Comparison of ENCODE assay signal across 8 cellular contexts in genomic region chr1:44213222-44214112, GRCh38. TPM values are rescaled to one million over a fixed set of nuclear protein-coding genes. Genes with fewer than 3 reads are reported as not detected.
A peak's percentile ranks its signal among the peaks of the same experiment; 100 is the strongest.
DNase-seq lines count a peak whose midpoint lies in the region; ATAC-seq and TF ChIP-seq lines count a peak whose summit lies in the region.

Gene DMAP1, plus strand, starts transcription at chr1:44213471. Its CDS starts 283 bp downstream, at chr1:44213754.

- peaks cover 15% of the 10 kb centered on the region for H3K36me3 Mint-ChIP-seq in effector memory CD8-positive, alpha-beta T cell (ENCODE audit: insufficient read depth)
- H3K36me3 Mint-ChIP-seq in memory B cell = peaks cover 12% of the 10 kb centered on the region

- H3K4me1 Mint-ChIP-seq in effector memory CD8-positive, alpha-beta T cell (ENCODE audit: low read depth in 2 of 2) = peaks cover 35 to 47% of the 10 kb centered on the region in 2 donors
- peaks cover 25% of the 10 kb centered on the region for H3K4me1 Mint-ChIP-seq in memory B cell

- ATAC-seq in GM19438 (IDR thresholded peaks at IDR 0.05; ENCODE audit: low read depth, unreplicated experiment) = peak; percentile 83
- ATAC-seq in effector memory CD8-positive, alpha-beta T cell (replicated peaks) = peak; percentile 85
- ATAC-seq in memory B cell (ENCODE audit: low read depth) = peak; percentile 85

- H3K27me3 Mint-ChIP-seq in effector memory CD8-positive, alpha-beta T cell = no peaks in the 10 kb centered on the region
- no peaks in the 10 kb centered on the region for H3K27me3 Mint-ChIP-seq in memory B cell

- peak within 1 kb of the TSS; percentile 90 to 91 for H3K4me3 Mint-ChIP-seq in effector memory CD8-positive, alpha-beta T cell
- H3K4me3 Mint-ChIP-seq in memory B cell = peak within 1 kb of the TSS; percentile 92

- CTCF ChIA-PET in BJ (lab: Yijun Ruan, JAX) = interaction anchor here (0.7 to 8.6 kb wide), 9 partner anchors 9 to 1292 kb away, joined by 3 to 88 read pairs (median 4); partner anchors contain the start of gene SLC6A9
- CTCF ChIA-PET in activated CD8-positive, alpha-beta memory T cell treated with anti-CD3 and anti-CD28 coated beads for 36 hours (lab: Charles Lee) = interaction anchor here (1.1 to 1.8 kb wide), 3 partner anchors 101 to 439 kb away, joined by 3 to 5 read pairs (median 4); no protein-coding TSS in a partner anchor

- no peaks in the 10 kb centered on the region for H3K9me3 Mint-ChIP-seq in effector memory CD8-positive, alpha-beta T cell
- no peaks in the 10 kb centered on the region for H3K9me3 Mint-ChIP-seq in memory B cell

- H3K27me3 ChIP-seq in BJ (ENCODE audit: control insufficient read depth, insufficient read depth, low read length) = no peaks in the 10 kb centered on the region

- H3K27ac Mint-ChIP-seq in effector memory CD8-positive, alpha-beta T cell = peak within 1 kb of the TSS; percentile 94
- peak within 1 kb of the TSS; percentile 91 for H3K27ac Mint-ChIP-seq in memory B cell

- DNase-seq in BJ (ENCODE audit: low read depth) (peak; percentile 7), HS-5 (ENCODE audit: low read depth) (peak; percentile 64), NOMO-1 (lab: John Stamatoyannopoulos, UW; ENCODE audit: unreplicated experiment in 2 of 2) (peak; percentile 82 to 83), memory B cell (ENCODE audit: low spot score in 2 of 2) (peak; percentile 87 to 96)
- DNase-seq in effector memory CD8-positive, alpha-beta T cell = peak; percentile 82 to 90 (median 89)
- DNase-seq in stimulated activated CD8-positive, alpha-beta memory T cell treated with anti-CD3 and anti-CD28 coated beads, Interleukin-12 subunit alpha, Interleukin-12 subunit beta, amount 100 ng/mL, for 1 hour (ENCODE audit: low read depth) = peak; percentile 79

- H3K4me3 ChIP-seq in BJ (ENCODE audit: low read depth, low read length) = peak within 1 kb of the TSS; percentile 52

- peak; percentile 7; the same call in 1 of the 2 replicates for TF ChIP-seq CTCF in BJ (IDR thresholded peaks at IDR 0.05; ENCODE audit: insufficient read depth, low read depth, low read length)

- POLR2A ChIA-PET in BJ (lab: Charles Lee) = interaction anchor here (0.6 to 0.7 kb wide), 2 partner anchors 15 to 558 kb away, joined by 4 read pairs; no protein-coding TSS in a partner anchor
- POLR2A ChIA-PET in activated CD8-positive, alpha-beta memory T cell treated with anti-CD3 and anti-CD28 coated beads for 36 hours (lab: Charles Lee) = no interaction called here

- H3K36me3 ChIP-seq in BJ (ENCODE audit: control insufficient read depth, insufficient read depth, low read length) = peaks cover 9% of the 10 kb centered on the region

RNA-seq across cellular contexts. Expression of gene DMAP1, which starts in this region (rescaled TPM):
- polyA plus RNA-seq in BJ (2011; rRNA removed) = 32.4 and 45.1 TPM in 2 replicates
- polyA minus RNA-seq in BJ (2011; rRNA and poly(A)+ RNA removed) = 34.6 and 42.4 TPM in 2 replicates
- 10 to 100 TPM; 31.4 to 32.2 TPM for total RNA-seq in activated CD8-positive, alpha-beta memory T cell treated with anti-CD3 and anti-CD28 coated beads for 36 hours

Comparison
In these comparisons a context has a peak if more than half of its experiments do, and no peak if none do; other contexts are left out.
1. Peak in every context shown above with its lines: DNase-seq, ATAC-seq and H3K4me3 ChIP-seq.
2. DNase-seq: peak in every context shown above with its lines; median percentile 92 in memory B cell; 89 in effector memory CD8-positive, alpha-beta T cell; 82 in NOMO-1; 79 in stimulated activated CD8-positive, alpha-beta memory T cell treated with anti-CD3 and anti-CD28 coated beads, Interleukin-12 subunit alpha, Interleukin-12 subunit beta, amount 100 ng/mL, for 1 hour; 64 in HS-5; 7 in BJ.